ENCODE assay signal across 8 cellular contexts in genomic region chr1:235503333-235504121, GRCh38. TPM values are rescaled to one million over a fixed set of nuclear protein-coding genes. Genes with fewer than 3 reads are reported as not detected.
DNase-seq lines count a peak whose midpoint lies in the region; ATAC-seq and TF ChIP-seq lines count a peak whose summit lies in the region.

No MANE protein-coding gene starts in this region.

- peaks cover 26% of the 10 kb centered on the region for H3K4me1 Mint-ChIP-seq in CD8-positive, alpha-beta T cell (ENCODE audit: low read depth)

- H3K27ac Mint-ChIP-seq in CD8-positive, alpha-beta T cell, result peak overlapping the region; percentile 90

- peaks cover 13% of the 10 kb centered on the region for H3K36me3 Mint-ChIP-seq in CD8-positive, alpha-beta T cell

- no peak for TF ChIP-seq CTCF in CD8-positive, alpha-beta T cell (IDR thresholded peaks at IDR 0.05)
- TF ChIP-seq CTCF in OCI-LY3 (IDR thresholded peaks at IDR 0.05; ENCODE audit: low read depth, low read length), result no peak
- TF ChIP-seq CTCF in astrocyte of the spinal cord (IDR thresholded peaks at IDR 0.05; ENCODE audit: low read depth, low read length), result no peak

- DNase-seq in CD8-positive, alpha-beta T cell, result peak in 2 of 7 experiments; percentile 29 to 31
- peak; percentile 27 for DNase-seq in GM19238 (ENCODE audit: insufficient read length, low spot score)
- peak; percentile 72 for DNase-seq in astrocyte of the spinal cord (ENCODE audit: low read depth, low spot score)
- no peak for DNase-seq in iPS DF 6.9 (ENCODE audit: low read depth, low spot score)
- DNase-seq in renal cortical epithelial cell (ENCODE audit: low read depth), result peak; percentile 46

- peaks cover 56% of the 10 kb centered on the region for H3K79me2 ChIP-seq in OCI-LY3 (ENCODE audit: low read length)

- peak overlapping the region; percentile 87 for H3K27ac ChIP-seq in CD8-positive, alpha-beta T cell (ENCODE audit: low read depth, low read length)
- H3K27ac ChIP-seq in OCI-LY3 (ENCODE audit: low read length) (peak overlapping the region; percentile 54), iPS DF 6.9 (ENCODE audit: low read length) (no peak overlapping the region)

- POLR2A ChIA-PET in CD8-positive, alpha-beta T cell (lab: Charles Lee), result interaction anchor here (0.7 to 1.4 kb wide), 8 partner anchors 9 to 1130 kb away, joined by 3 to 5 read pairs (median 4); partner anchors contain the start of genes COA6, RBM34, TARBP1 and TOMM20

- WGBS in iPS DF 6.9 (ENCODE audit: insufficient coverage, insufficient read length), result no CpG with 5 or more reads among the region's 51 CpGs

- H3K4me3 ChIP-seq in CD8-positive, alpha-beta T cell (ENCODE audit: low read depth, low read length), result peak overlapping the region; percentile 85
- peak overlapping the region; percentile 87 for H3K4me3 ChIP-seq in OCI-LY3 (ENCODE audit: low read length)
- peak overlapping the region; percentile 74 for H3K4me3 ChIP-seq in astrocyte of the spinal cord (ENCODE audit: low read depth, low read length)
- H3K4me3 ChIP-seq in iPS DF 6.9 (ENCODE audit: low read length), result peak overlapping the region; percentile 65; the same call in 1 of the 2 replicates

- H3K9me3 Mint-ChIP-seq in CD8-positive, alpha-beta T cell, result no peaks in the 10 kb centered on the region

- H3K4me2 ChIP-seq in OCI-LY3 (ENCODE audit: low read length), result peak overlapping the region; percentile 87

- CTCF ChIA-PET in CD8-positive, alpha-beta T cell (lab: Charles Lee), result interaction anchor here (1.0 to 3.4 kb wide), 4 partner anchors 10 to 468 kb away, joined by 4 to 22 read pairs (median 5); no protein-coding TSS in a partner anchor

- H3K4me1 ChIP-seq in CD8-positive, alpha-beta T cell (ENCODE audit: insufficient read depth, low read length), result peaks cover 7% of the 10 kb centered on the region
- H3K4me1 ChIP-seq in OCI-LY3 (ENCODE audit: low read length) (peaks cover 19% of the 10 kb centered on the region), iPS DF 6.9 (ENCODE audit: control insufficient read depth, insufficient read depth, low read length) (no peaks in the 10 kb centered on the region)

- H3K9me3 ChIP-seq in CD8-positive, alpha-beta T cell (ENCODE audit: low read length), result no peaks in the 10 kb centered on the region
- no peaks in the 10 kb centered on the region for H3K9me3 ChIP-seq in OCI-LY3 (ENCODE audit: insufficient read depth, low read length)
- no peaks in the 10 kb centered on the region for H3K9me3 ChIP-seq in iPS DF 6.9 (ENCODE audit: control insufficient read depth, insufficient read depth, low read length)

- intact Hi-C loops in CD8-positive, alpha-beta T cell (cut with DNase I, micrococcal nuclease), result loop anchor here (1.0 to 10.0 kb wide), 16 partner anchors 51 to 1291 kb away; partner anchors contain the start of genes COA6 (in 2 of the 2), LYST (in 2 of the 2), MTR (in 2 of the 2) and ARID4B (in 1 of the 2)

- peak overlapping the region; percentile 91 for H3K4me3 Mint-ChIP-seq in CD8-positive, alpha-beta T cell

- H3K27me3 ChIP-seq in CD8-positive, alpha-beta T cell (ENCODE audit: insufficient read depth, low read length), result no peaks in the 10 kb centered on the region
- H3K27me3 ChIP-seq in OCI-LY3 (ENCODE audit: low read depth, low read length), result no peaks in the 10 kb centered on the region
- no peaks in the 10 kb centered on the region for H3K27me3 ChIP-seq in iPS DF 6.9 (ENCODE audit: control insufficient read depth, insufficient read depth, low read length)

- peak overlapping the region; percentile 79 for H3K9ac ChIP-seq in OCI-LY3 (ENCODE audit: low read length)

- peaks cover 12% of the 10 kb centered on the region for H4K20me1 ChIP-seq in OCI-LY3 (ENCODE audit: insufficient read depth, low read length)

- in situ Hi-C loops in astrocyte of the spinal cord (cut with HindIII; ENCODE audit: low sequenced_read_pairs), result no loop called here

- no peaks in the 10 kb centered on the region for H3K36me3 ChIP-seq in CD8-positive, alpha-beta T cell (ENCODE audit: insufficient read depth, low read length)
- H3K36me3 ChIP-seq in OCI-LY3 (replicated peaks; ENCODE audit: low read depth, low read length) (no peaks in the 10 kb centered on the region), iPS DF 6.9 (ENCODE audit: control insufficient read depth, insufficient read depth, low read length) (no peaks in the 10 kb centered on the region)

- no peak for ATAC-seq in CD8-positive, alpha-beta T cell
- peak; percentile 2 for ATAC-seq in HG03460 (IDR thresholded peaks at IDR 0.05; ENCODE audit: unreplicated experiment)
- no peak for ATAC-seq in HG03565 (IDR thresholded peaks at IDR 0.05; ENCODE audit: unreplicated experiment)

- H3K27me3 Mint-ChIP-seq in CD8-positive, alpha-beta T cell (ENCODE audit: low read depth), result no peaks in the 10 kb centered on the region

- H2AFZ ChIP-seq in OCI-LY3 (ENCODE audit: low read depth, low read length), result peak overlapping the region; percentile 64

RNA-seq across cellular contexts. Expression of gene B3GALNT2, which starts 0.7 kb away (rescaled TPM):
- 1 to 10 TPM; 5.6 to 6.5 TPM for total RNA-seq in CD8-positive, alpha-beta T cell
- total RNA-seq in renal cortical epithelial cell, result 44.3 and 52.3 TPM in 2 replicates
